ENCODE assay signal across 19 cellular contexts in the genomic region with DNA sequence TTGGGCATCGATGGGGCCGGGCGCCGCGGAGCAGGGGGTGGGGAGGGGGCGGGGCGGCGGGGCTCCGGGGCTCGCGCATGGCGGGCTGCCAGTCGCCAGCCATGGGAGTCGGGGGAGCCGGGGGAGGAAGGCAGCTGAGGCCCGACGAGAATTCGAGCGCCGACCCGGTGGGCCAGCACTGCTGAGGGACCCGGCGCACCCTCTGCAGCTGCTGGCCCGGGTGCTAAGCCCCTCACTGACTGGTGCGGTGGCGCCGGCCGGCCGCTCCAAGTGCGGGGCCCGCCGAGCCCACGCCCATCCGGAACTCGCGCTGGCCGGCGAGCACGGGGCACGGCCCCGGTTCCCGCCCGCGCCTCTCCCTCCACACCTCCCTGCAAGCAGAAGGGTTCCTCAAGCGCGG. TPM values are rescaled to one million over a fixed set of nuclear protein-coding genes. Genes with fewer than 3 reads are reported as not detected.
DNase-seq lines count a peak whose midpoint lies in the region; ATAC-seq and TF ChIP-seq lines count a peak whose summit lies in the region.
"Had no signal": no experiment of that assay in that cellular context is flagged by ENCODE, and none has a peak within 500 bp of the region (broad histone marks: within the 10 kb centered on the region; RNA-seq: fewer than 3 reads in every experiment).

No MANE protein-coding gene starts in this region.

- H3K4me1 ChIP-seq in SK-N-SH (ENCODE audit: control insufficient read depth in 1 of 2, insufficient read depth in 2 of 2, low read depth in 1 of 2, low read length in 1 of 2) (0 out of 4 replicates have a peak, but pooled peaks cover 0 to 5% of the 10 kb centered on the region in 2 experiments), thoracic aorta (ENCODE audit: control insufficient read depth in 1 of 2, low read depth in 2 of 2) (no peaks in the 10 kb centered on the region)
- H3K4me1 ChIP-seq: A549 had no signal

- H3K27ac ChIP-seq in SK-N-SH (ENCODE audit: low read depth in 2 of 2, low read length in 1 of 2): no peak overlapping the region
- H3K27ac ChIP-seq in coronary artery: no peak overlapping the region
- no peak overlapping the region for H3K27ac ChIP-seq in thoracic aorta
- H3K27ac ChIP-seq: 22Rv1, A549, C4-2B had no signal

- H3F3A ChIP-seq in SK-N-SH (replicated peaks; ENCODE audit: insufficient read depth): no peaks in the 10 kb centered on the region

- TF ChIP-seq EP300 in SK-N-SH (IDR thresholded peaks at IDR 0.05; ENCODE audit: borderline replicate concordance in 1 of 2, low read depth in 1 of 2, low read length in 1 of 2): no peak

- no peak for TF ChIP-seq RAD21 in SK-N-SH (IDR thresholded peaks at IDR 0.05; ENCODE audit: low read length)

- no peaks in the 10 kb centered on the region for H4K20me1 ChIP-seq in SK-N-SH (ENCODE audit: insufficient read depth)

- H3K36me3 ChIP-seq in SK-N-SH (replicated peaks in 1 of 2; ENCODE audit: control insufficient read depth in 1 of 2, insufficient read depth in 2 of 2, low read length in 1 of 2) (no peaks in the 10 kb centered on the region), thoracic aorta (no peaks in the 10 kb centered on the region)

- H3K4me2 ChIP-seq in SK-N-SH: no peak overlapping the region
- H3K4me2 ChIP-seq: A549 had no signal

- WGBS in SK-N-SH (ENCODE audit: low lambda C conversion rate): 39% methylated on average over 7 of the region's 46 CpGs

- H3K9me3 ChIP-seq in SK-N-SH (no peaks in the 10 kb centered on the region), thoracic aorta (no peaks in the 10 kb centered on the region)
- H3K9me3 ChIP-seq: A549, Caco-2 had no signal

- DNase-seq in SK-N-SH (peak; percentile 57), coronary artery (ENCODE audit: low spot score) (no peak), left kidney (ENCODE audit: low read depth, low spot score) (peak; percentile 5), thoracic aorta (ENCODE audit: low spot score) (no peak), ureter (ENCODE audit: low spot score) (no peak), occipital lobe (lab: John Stamatoyannopoulos, UW) (no peak)
- DNase-seq: AML-193; Caco-2; CD4-positive, alpha-beta T cell; GOT3; H7; HFFc6; IMR-90 had no signal

- H3K4me3 ChIP-seq in SK-N-SH (ENCODE audit: low read depth in 2 of 2, low read length in 1 of 2) (no peak overlapping the region), coronary artery (peak overlapping the region; percentile 61), thoracic aorta (peak overlapping the region; percentile 52)
- H3K4me3 ChIP-seq: A549 had no signal

- no peak overlapping the region for H3K9ac ChIP-seq in SK-N-SH

- no peaks in the 10 kb centered on the region for H3K9me2 ChIP-seq in SK-N-SH

- no peaks in the 10 kb centered on the region for H3K27me3 ChIP-seq in SK-N-SH (ENCODE audit: insufficient read depth)
- no peaks in the 10 kb centered on the region for H3K27me3 ChIP-seq in thoracic aorta (replicated peaks; ENCODE audit: insufficient read depth)

- no peaks in the 10 kb centered on the region for H3K79me2 ChIP-seq in SK-N-SH (ENCODE audit: insufficient read depth)

- CTCF ChIA-PET in SK-N-SH (lab: Yijun Ruan, JAX): interaction anchor here (0.7 kb wide), 1 partner anchor 29 kb away, joined by 3 read pairs; no protein-coding TSS in a partner anchor

- H2AFZ ChIP-seq in SK-N-SH (ENCODE audit: low read depth): no peak overlapping the region

- TF ChIP-seq CTCF in SK-N-SH (IDR thresholded peaks at IDR 0.05): no peak
- no peak for TF ChIP-seq CTCF in coronary artery (IDR thresholded peaks at IDR 0.05)
- TF ChIP-seq CTCF in thoracic aorta (IDR thresholded peaks at IDR 0.05): no peak

- POLR2A ChIA-PET in SK-N-SH (lab: Yijun Ruan, JAX): interaction anchor here (0.6 kb wide), 1 partner anchor 22 kb away, joined by 3 read pairs; no protein-coding TSS in a partner anchor

- ATAC-seq in SK-N-SH treated with all-trans-retinoic acid at 6 μM for 48 hours (no peak), thoracic aorta (ENCODE audit: insufficient number of reproducible peaks, low FRiP score, low read depth) (no peak)
- ATAC-seq: A549, HCT116 had no signal

TF ChIP-seq in SK-N-SH, 30 proteins besides CTCF, POLR2A, EP300 and RAD21:
- no peak for TF ChIP-seq FOXJ3 (CRISPR knock-in tag; IDR thresholded peaks at IDR 0.05)
- no peak for TF ChIP-seq MXI1 (IDR thresholded peaks at IDR 0.05; ENCODE audit: low read depth, low read length)
- TF ChIP-seq GABPA (IDR thresholded peaks at IDR 0.05; ENCODE audit: low read depth): no peak
- no peak for TF ChIP-seq TAF1 (IDR thresholded peaks at IDR 0.05; ENCODE audit: borderline replicate concordance, low read depth, low read length)
- TF ChIP-seq JUND (IDR thresholded peaks at IDR 0.05): no peak
- TF ChIP-seq RFX5 (IDR thresholded peaks at IDR 0.05; ENCODE audit: low read length): no peak
- TF ChIP-seq, protein P1, sequence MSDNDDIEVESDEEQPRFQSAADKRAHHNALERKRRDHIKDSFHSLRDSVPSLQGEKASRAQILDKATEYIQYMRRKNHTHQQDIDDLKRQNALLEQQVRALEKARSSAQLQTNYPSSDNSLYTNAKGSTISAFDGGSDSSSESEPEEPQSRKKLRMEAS (IDR thresholded peaks at IDR 0.05; ENCODE audit: low read depth): no peak
- no peak for TF ChIP-seq GATA2 (CRISPR knock-in tag; IDR thresholded peaks at IDR 0.05)
- no peak for TF ChIP-seq SMC3 (IDR thresholded peaks at IDR 0.05; ENCODE audit: low read depth, low read length)

TF ChIP-seq in SK-N-SH treated with all-trans-retinoic acid at 6 μM for 48 hours, 23 proteins besides CTCF, POLR2A, EP300 and RAD21 (continues in another document):
- TF ChIP-seq ISL1 (CRISPR knock-in tag; IDR thresholded peaks at IDR 0.05): no peak
- TF ChIP-seq, protein P2, sequence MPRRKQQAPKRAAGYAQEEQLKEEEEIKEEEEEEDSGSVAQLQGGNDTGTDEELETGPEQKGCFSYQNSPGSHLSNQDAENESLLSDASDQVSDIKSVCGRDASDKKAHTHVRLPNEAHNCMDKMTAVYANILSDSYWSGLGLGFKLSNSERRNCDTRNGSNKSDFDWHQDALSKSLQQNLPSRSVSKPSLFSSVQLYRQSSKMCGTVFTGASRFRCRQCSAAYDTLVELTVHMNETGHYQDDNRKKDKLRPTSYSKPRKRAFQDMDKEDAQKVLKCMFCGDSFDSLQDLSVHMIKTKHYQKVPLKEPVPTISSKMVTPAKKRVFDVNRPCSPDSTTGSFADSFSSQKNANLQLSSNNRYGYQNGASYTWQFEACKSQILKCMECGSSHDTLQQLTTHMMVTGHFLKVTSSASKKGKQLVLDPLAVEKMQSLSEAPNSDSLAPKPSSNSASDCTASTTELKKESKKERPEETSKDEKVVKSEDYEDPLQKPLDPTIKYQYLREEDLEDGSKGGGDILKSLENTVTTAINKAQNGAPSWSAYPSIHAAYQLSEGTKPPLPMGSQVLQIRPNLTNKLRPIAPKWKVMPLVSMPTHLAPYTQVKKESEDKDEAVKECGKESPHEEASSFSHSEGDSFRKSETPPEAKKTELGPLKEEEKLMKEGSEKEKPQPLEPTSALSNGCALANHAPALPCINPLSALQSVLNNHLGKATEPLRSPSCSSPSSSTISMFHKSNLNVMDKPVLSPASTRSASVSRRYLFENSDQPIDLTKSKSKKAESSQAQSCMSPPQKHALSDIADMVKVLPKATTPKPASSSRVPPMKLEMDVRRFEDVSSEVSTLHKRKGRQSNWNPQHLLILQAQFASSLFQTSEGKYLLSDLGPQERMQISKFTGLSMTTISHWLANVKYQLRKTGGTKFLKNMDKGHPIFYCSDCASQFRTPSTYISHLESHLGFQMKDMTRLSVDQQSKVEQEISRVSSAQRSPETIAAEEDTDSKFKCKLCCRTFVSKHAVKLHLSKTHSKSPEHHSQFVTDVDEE (CRISPR knock-in tag; IDR thresholded peaks at IDR 0.05): no peak
- TF ChIP-seq SNAI2 (CRISPR knock-in tag; IDR thresholded peaks at IDR 0.05): no peak
- TF ChIP-seq, protein P3, sequence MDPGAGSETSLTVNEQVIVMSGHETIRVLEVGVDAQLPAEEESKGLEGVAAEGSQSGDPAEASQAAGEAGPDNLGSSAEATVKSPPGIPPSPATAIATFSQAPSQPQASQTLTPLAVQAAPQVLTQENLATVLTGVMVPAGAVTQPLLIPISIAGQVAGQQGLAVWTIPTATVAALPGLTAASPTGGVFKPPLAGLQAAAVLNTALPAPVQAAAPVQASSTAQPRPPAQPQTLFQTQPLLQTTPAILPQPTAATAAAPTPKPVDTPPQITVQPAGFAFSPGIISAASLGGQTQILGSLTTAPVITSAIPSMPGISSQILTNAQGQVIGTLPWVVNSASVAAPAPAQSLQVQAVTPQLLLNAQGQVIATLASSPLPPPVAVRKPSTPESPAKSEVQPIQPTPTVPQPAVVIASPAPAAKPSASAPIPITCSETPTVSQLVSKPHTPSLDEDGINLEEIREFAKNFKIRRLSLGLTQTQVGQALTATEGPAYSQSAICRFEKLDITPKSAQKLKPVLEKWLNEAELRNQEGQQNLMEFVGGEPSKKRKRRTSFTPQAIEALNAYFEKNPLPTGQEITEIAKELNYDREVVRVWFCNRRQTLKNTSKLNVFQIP (CRISPR knock-in tag; IDR thresholded peaks at IDR 0.05; ENCODE audit: borderline replicate concordance, low read depth): no peak
- TF ChIP-seq CSDC2 (CRISPR knock-in tag; IDR thresholded peaks at IDR 0.05): no peak
- no peak for TF ChIP-seq GLIS3 (CRISPR knock-in tag; IDR thresholded peaks at IDR 0.05)
- TF ChIP-seq, protein P4, sequence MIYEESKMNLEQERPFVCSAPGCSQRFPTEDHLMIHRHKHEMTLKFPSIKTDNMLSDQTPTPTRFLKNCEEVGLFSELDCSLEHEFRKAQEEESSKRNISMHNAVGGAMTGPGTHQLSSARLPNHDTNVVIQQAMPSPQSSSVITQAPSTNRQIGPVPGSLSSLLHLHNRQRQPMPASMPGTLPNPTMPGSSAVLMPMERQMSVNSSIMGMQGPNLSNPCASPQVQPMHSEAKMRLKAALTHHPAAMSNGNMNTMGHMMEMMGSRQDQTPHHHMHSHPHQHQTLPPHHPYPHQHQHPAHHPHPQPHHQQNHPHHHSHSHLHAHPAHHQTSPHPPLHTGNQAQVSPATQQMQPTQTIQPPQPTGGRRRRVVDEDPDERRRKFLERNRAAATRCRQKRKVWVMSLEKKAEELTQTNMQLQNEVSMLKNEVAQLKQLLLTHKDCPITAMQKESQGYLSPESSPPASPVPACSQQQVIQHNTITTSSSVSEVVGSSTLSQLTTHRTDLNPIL (CRISPR knock-in tag; IDR thresholded peaks at IDR 0.05; ENCODE audit: low read depth): no peak
- TF ChIP-seq ZC3H10 (CRISPR knock-in tag; IDR thresholded peaks at IDR 0.05): no peak
- no peak for TF ChIP-seq ZNF8 (CRISPR knock-in tag; IDR thresholded peaks at IDR 0.05)

RNA-seq across cellular contexts. Expression of a gene that starts 49.4 kb away (rescaled TPM):
- 0.02 and 0.41 TPM in 2 replicates for polyA plus RNA-seq in SK-N-SH (2012; rRNA removed)
- polyA plus RNA-seq in SK-N-SH (2012; cell fraction: cytosol; rRNA removed): 0.21 TPM in 1 of 2 replicates, not detected in the other
- polyA plus RNA-seq in SK-N-SH (2012; cell fraction: nucleus; rRNA removed): 0.06 TPM in 1 of 2 replicates, not detected in the other
- total RNA-seq in thoracic aorta (not detected), ureter (not detected), occipital lobe (1.1 TPM)
- total RNA-seq: Caco-2; CD4-positive, alpha-beta T cell; HFFc6; IMR-90 had no signal
- polyA plus RNA-seq: A549, BJ, IMR-90 had no signal

Comparison
In these comparisons a context has a peak if more than half of its experiments do, and no peak if none do; other contexts are left out.
1. DNase-seq: peak in SK-N-SH (single experiment) and left kidney (single experiment); none in coronary artery (single experiment), thoracic aorta (single experiment), ureter (single experiment) and occipital lobe (single experiment).
2. H3K4me3 ChIP-seq: peak in coronary artery (single experiment) and thoracic aorta (single experiment); none in SK-N-SH (0 of 2).